Comparison of ENCODE assay signal across 1 cellular context in genomic region chr12:96201272-96202227, GRCh38.
TF ChIP-seq lines count a peak whose summit lies in the region.

No MANE protein-coding gene starts in this region.

TF ChIP-seq in WTC11, 78 proteins besides CTCF, POLR2A, EP300 and RAD21:
- TF ChIP-seq FOXP4 (CRISPR knock-in tag; IDR thresholded peaks at IDR 0.05) (no peak), HMGXB4 (CRISPR knock-in tag; IDR thresholded peaks at IDR 0.05) (no peak), ZNF121 (CRISPR knock-in tag; IDR thresholded peaks at IDR 0.05) (peak; percentile 53), ZNF138 (CRISPR knock-in tag; conservative IDR thresholded peaks at IDR 0.05) (no peak), PRDM15 (CRISPR knock-in tag; IDR thresholded peaks at IDR 0.05) (no peak), ATF1 (CRISPR knock-in tag; IDR thresholded peaks at IDR 0.05) (no peak)
- TF ChIP-seq, protein P1, sequence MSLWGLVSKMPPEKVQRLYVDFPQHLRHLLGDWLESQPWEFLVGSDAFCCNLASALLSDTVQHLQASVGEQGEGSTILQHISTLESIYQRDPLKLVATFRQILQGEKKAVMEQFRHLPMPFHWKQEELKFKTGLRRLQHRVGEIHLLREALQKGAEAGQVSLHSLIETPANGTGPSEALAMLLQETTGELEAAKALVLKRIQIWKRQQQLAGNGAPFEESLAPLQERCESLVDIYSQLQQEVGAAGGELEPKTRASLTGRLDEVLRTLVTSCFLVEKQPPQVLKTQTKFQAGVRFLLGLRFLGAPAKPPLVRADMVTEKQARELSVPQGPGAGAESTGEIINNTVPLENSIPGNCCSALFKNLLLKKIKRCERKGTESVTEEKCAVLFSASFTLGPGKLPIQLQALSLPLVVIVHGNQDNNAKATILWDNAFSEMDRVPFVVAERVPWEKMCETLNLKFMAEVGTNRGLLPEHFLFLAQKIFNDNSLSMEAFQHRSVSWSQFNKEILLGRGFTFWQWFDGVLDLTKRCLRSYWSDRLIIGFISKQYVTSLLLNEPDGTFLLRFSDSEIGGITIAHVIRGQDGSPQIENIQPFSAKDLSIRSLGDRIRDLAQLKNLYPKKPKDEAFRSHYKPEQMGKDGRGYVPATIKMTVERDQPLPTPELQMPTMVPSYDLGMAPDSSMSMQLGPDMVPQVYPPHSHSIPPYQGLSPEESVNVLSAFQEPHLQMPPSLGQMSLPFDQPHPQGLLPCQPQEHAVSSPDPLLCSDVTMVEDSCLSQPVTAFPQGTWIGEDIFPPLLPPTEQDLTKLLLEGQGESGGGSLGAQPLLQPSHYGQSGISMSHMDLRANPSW (CRISPR knock-in tag; conservative IDR thresholded peaks at IDR 0.05; ENCODE audit: low read depth), result no peak
- TF ChIP-seq, protein P2, sequence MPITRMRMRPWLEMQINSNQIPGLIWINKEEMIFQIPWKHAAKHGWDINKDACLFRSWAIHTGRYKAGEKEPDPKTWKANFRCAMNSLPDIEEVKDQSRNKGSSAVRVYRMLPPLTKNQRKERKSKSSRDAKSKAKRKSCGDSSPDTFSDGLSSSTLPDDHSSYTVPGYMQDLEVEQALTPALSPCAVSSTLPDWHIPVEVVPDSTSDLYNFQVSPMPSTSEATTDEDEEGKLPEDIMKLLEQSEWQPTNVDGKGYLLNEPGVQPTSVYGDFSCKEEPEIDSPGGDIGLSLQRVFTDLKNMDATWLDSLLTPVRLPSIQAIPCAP (CRISPR knock-in tag; IDR thresholded peaks at IDR 0.05), result no peak
